ENCODE assay signal across 1 cellular context in the genomic region with DNA sequence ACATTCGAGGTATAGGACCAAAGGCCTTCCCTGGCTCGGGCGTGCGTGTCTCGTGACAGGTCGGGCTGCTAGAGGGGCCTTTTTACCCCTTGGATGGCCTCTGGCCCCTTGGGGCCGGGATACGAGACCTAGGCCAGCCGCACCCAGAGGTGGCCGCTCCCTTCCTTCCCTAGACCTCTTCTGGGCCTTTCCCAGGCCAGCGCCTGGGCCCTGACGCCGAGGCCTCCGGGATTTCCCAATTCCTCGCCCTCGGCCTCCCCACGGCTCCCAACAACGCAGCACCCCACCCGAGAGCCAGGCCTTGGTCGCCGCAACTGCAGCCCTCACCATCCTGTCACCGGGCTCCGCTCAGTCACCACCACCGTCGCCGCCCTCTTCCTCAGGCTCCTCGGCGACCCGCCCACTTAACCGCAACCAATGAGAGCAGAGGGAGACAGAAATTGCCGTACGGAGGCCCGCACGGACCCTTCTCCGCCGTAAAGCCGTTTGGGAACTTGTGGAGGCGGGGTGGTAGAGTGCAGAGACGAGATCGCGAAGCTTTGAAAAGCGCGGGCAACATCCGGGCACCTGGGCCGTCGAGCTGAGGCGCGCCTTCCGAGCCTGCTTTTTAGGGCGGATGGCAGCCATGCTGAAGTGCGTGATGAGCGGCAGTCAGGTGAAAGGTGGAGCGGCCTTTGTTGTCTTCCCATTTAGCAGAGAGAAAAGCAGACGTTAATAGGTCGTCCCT.
TF ChIP-seq lines count a peak whose summit lies in the region.

A gene (plus strand): TSS at position 610 of the 727 bp plus-strand sequence. CDS start 7 bp downstream, at position 617.
A gene (minus strand): TSS at position 390 of the 727 bp plus-strand sequence. CDS start 60 bp downstream, at position 330.

TF ChIP-seq in GM23338, 12 proteins besides CTCF, POLR2A, EP300 and RAD21 (continued from another document):
- TF ChIP-seq, protein P1, sequence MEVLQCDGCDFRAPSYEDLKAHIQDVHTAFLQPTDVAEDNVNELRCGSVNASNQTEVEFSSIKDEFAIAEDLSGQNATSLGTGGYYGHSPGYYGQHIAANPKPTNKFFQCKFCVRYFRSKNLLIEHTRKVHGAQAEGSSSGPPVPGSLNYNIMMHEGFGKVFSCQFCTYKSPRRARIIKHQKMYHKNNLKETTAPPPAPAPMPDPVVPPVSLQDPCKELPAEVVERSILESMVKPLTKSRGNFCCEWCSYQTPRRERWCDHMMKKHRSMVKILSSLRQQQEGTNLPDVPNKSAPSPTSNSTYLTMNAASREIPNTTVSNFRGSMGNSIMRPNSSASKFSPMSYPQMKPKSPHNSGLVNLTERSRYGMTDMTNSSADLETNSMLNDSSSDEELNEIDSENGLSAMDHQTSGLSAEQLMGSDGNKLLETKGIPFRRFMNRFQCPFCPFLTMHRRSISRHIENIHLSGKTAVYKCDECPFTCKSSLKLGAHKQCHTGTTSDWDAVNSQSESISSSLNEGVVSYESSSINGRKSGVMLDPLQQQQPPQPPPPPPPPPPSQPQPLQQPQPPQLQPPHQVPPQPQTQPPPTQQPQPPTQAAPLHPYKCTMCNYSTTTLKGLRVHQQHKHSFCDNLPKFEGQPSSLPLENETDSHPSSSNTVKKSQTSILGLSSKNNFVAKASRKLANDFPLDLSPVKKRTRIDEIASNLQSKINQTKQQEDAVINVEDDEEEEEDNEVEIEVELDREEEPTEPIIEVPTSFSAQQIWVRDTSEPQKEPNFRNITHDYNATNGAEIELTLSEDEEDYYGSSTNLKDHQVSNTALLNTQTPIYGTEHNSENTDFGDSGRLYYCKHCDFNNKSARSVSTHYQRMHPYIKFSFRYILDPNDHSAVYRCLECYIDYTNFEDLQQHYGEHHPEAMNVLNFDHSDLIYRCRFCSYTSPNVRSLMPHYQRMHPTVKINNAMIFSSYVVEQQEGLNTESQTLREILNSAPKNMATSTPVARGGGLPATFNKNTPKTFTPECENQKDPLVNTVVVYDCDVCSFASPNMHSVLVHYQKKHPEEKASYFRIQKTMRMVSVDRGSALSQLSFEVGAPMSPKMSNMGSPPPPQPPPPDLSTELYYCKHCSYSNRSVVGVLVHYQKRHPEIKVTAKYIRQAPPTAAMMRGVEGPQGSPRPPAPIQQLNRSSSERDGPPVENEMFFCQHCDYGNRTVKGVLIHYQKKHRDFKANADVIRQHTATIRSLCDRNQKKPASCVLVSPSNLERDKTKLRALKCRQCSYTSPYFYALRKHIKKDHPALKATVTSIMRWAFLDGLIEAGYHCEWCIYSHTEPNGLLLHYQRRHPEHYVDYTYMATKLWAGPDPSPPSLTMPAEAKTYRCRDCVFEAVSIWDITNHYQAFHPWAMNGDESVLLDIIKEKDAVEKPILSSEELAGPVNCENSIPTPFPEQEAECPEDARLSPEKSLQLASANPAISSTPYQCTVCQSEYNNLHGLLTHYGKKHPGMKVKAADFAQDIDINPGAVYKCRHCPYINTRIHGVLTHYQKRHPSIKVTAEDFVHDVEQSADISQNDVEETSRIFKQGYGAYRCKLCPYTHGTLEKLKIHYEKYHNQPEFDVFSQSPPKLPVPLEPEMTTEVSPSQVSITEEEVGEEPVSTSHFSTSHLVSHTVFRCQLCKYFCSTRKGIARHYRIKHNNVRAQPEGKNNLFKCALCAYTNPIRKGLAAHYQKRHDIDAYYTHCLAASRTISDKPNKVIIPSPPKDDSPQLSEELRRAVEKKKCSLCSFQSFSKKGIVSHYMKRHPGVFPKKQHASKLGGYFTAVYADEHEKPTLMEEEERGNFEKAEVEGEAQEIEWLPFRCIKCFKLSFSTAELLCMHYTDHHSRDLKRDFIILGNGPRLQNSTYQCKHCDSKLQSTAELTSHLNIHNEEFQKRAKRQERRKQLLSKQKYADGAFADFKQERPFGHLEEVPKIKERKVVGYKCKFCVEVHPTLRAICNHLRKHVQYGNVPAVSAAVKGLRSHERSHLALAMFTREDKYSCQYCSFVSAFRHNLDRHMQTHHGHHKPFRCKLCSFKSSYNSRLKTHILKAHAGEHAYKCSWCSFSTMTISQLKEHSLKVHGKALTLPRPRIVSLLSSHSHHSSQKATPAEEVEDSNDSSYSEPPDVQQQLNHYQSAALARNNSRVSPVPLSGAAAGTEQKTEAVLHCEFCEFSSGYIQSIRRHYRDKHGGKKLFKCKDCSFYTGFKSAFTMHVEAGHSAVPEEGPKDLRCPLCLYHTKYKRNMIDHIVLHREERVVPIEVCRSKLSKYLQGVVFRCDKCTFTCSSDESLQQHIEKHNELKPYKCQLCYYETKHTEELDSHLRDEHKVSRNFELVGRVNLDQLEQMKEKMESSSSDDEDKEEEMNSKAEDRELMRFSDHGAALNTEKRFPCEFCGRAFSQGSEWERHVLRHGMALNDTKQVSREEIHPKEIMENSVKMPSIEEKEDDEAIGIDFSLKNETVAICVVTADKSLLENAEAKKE (CRISPR knock-in tag; IDR thresholded peaks at IDR 0.05) = no peak
- TF ChIP-seq EZH2phosphoT487 (IDR thresholded peaks at IDR 0.05; ENCODE audit: unreplicated experiment) (no peak), ZNF331 (CRISPR knock-in tag; IDR thresholded peaks at IDR 0.05; ENCODE audit: low read depth) (0 out of 2 replicates have a peak, but pooled peaks have one; percentile 33), JUNB (IDR thresholded peaks at IDR 0.05; ENCODE audit: unreplicated experiment) (no peak), ZNF114 (CRISPR knock-in tag; IDR thresholded peaks at IDR 0.05) (peak; percentile 68; the same call in 1 of the 2 replicates), STAT1 (IDR thresholded peaks at IDR 0.05; ENCODE audit: unreplicated experiment) (no peak), CREB1 (CRISPR knock-in tag; IDR thresholded peaks at IDR 0.05; ENCODE audit: low read depth) (peak; percentile 66)
- TF ChIP-seq, protein P2, sequence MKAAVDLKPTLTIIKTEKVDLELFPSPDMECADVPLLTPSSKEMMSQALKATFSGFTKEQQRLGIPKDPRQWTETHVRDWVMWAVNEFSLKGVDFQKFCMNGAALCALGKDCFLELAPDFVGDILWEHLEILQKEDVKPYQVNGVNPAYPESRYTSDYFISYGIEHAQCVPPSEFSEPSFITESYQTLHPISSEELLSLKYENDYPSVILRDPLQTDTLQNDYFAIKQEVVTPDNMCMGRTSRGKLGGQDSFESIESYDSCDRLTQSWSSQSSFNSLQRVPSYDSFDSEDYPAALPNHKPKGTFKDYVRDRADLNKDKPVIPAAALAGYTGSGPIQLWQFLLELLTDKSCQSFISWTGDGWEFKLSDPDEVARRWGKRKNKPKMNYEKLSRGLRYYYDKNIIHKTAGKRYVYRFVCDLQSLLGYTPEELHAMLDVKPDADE (IDR thresholded peaks at IDR 0.05) = peak; percentile 51; the same call in 1 of the 2 replicates
- TF ChIP-seq, protein P3, sequence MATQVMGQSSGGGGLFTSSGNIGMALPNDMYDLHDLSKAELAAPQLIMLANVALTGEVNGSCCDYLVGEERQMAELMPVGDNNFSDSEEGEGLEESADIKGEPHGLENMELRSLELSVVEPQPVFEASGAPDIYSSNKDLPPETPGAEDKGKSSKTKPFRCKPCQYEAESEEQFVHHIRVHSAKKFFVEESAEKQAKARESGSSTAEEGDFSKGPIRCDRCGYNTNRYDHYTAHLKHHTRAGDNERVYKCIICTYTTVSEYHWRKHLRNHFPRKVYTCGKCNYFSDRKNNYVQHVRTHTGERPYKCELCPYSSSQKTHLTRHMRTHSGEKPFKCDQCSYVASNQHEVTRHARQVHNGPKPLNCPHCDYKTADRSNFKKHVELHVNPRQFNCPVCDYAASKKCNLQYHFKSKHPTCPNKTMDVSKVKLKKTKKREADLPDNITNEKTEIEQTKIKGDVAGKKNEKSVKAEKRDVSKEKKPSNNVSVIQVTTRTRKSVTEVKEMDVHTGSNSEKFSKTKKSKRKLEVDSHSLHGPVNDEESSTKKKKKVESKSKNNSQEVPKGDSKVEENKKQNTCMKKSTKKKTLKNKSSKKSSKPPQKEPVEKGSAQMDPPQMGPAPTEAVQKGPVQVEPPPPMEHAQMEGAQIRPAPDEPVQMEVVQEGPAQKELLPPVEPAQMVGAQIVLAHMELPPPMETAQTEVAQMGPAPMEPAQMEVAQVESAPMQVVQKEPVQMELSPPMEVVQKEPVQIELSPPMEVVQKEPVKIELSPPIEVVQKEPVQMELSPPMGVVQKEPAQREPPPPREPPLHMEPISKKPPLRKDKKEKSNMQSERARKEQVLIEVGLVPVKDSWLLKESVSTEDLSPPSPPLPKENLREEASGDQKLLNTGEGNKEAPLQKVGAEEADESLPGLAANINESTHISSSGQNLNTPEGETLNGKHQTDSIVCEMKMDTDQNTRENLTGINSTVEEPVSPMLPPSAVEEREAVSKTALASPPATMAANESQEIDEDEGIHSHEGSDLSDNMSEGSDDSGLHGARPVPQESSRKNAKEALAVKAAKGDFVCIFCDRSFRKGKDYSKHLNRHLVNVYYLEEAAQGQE (IDR thresholded peaks at IDR 0.05; ENCODE audit: unreplicated experiment) = no peak
